1 cellular context compared by ENCODE assay signal in the genomic region with DNA sequence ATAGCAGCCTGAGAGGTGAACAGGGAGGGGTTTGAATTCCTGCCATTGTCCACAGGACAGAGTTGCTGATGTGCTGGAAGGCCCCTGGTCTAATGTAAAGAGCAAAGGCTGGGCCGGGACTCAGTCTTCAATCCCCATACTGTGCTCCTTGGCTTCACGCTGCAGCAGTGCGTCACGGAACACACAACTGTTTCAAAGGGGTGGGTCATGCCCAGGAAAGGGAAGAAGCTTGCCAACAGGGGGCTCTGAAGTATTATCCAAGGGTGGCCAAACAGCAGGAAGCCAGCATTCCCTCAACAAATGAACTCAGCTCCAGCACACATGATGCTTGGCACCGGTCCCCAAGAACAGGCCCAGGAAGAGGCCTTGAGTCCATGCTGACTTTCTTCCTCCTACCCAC.
TF ChIP-seq lines count a peak whose summit lies in the region.

No MANE protein-coding gene starts in this region.

TF ChIP-seq in WTC11, 78 proteins besides CTCF, POLR2A, EP300 and RAD21 (continued from another document):
- TF ChIP-seq, protein P1, sequence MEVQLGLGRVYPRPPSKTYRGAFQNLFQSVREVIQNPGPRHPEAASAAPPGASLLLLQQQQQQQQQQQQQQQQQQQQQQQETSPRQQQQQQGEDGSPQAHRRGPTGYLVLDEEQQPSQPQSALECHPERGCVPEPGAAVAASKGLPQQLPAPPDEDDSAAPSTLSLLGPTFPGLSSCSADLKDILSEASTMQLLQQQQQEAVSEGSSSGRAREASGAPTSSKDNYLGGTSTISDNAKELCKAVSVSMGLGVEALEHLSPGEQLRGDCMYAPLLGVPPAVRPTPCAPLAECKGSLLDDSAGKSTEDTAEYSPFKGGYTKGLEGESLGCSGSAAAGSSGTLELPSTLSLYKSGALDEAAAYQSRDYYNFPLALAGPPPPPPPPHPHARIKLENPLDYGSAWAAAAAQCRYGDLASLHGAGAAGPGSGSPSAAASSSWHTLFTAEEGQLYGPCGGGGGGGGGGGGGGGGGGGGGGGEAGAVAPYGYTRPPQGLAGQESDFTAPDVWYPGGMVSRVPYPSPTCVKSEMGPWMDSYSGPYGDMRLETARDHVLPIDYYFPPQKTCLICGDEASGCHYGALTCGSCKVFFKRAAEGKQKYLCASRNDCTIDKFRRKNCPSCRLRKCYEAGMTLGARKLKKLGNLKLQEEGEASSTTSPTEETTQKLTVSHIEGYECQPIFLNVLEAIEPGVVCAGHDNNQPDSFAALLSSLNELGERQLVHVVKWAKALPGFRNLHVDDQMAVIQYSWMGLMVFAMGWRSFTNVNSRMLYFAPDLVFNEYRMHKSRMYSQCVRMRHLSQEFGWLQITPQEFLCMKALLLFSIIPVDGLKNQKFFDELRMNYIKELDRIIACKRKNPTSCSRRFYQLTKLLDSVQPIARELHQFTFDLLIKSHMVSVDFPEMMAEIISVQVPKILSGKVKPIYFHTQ (CRISPR knock-in tag; IDR thresholded peaks at IDR 0.05) = no peak
- TF ChIP-seq ARID4B (CRISPR knock-in tag; IDR thresholded peaks at IDR 0.05; ENCODE audit: borderline replicate concordance) (no peak), STAT6 (CRISPR knock-in tag; conservative IDR thresholded peaks at IDR 0.05; ENCODE audit: low read depth) (no peak), JAZF1 (CRISPR knock-in tag; IDR thresholded peaks at IDR 0.05) (no peak), TP53 (CRISPR knock-in tag; IDR thresholded peaks at IDR 0.05) (no peak), FOXK1 (CRISPR knock-in tag; IDR thresholded peaks at IDR 0.05) (no peak), NR1H2 (CRISPR knock-in tag; IDR thresholded peaks at IDR 0.05) (no peak), PRDM15 (CRISPR knock-in tag; IDR thresholded peaks at IDR 0.05) (no peak), ZNF219 (CRISPR knock-in tag; IDR thresholded peaks at IDR 0.05; ENCODE audit: borderline replicate concordance) (no peak), SP1 (CRISPR knock-in tag; conservative IDR thresholded peaks at IDR 0.05) (no peak), ZNF121 (CRISPR knock-in tag; IDR thresholded peaks at IDR 0.05) (no peak), CDX4 (CRISPR knock-in tag; IDR thresholded peaks at IDR 0.05; ENCODE audit: borderline replicate concordance) (no peak), ZSCAN18 (CRISPR knock-in tag; IDR thresholded peaks at IDR 0.05) (no peak)
- TF ChIP-seq, protein P2, sequence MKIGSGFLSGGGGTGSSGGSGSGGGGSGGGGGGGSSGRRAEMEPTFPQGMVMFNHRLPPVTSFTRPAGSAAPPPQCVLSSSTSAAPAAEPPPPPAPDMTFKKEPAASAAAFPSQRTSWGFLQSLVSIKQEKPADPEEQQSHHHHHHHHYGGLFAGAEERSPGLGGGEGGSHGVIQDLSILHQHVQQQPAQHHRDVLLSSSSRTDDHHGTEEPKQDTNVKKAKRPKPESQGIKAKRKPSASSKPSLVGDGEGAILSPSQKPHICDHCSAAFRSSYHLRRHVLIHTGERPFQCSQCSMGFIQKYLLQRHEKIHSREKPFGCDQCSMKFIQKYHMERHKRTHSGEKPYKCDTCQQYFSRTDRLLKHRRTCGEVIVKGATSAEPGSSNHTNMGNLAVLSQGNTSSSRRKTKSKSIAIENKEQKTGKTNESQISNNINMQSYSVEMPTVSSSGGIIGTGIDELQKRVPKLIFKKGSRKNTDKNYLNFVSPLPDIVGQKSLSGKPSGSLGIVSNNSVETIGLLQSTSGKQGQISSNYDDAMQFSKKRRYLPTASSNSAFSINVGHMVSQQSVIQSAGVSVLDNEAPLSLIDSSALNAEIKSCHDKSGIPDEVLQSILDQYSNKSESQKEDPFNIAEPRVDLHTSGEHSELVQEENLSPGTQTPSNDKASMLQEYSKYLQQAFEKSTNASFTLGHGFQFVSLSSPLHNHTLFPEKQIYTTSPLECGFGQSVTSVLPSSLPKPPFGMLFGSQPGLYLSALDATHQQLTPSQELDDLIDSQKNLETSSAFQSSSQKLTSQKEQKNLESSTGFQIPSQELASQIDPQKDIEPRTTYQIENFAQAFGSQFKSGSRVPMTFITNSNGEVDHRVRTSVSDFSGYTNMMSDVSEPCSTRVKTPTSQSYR (CRISPR knock-in tag; IDR thresholded peaks at IDR 0.05) = no peak
